15 cellular contexts compared by ENCODE assay signal in the genomic region with DNA sequence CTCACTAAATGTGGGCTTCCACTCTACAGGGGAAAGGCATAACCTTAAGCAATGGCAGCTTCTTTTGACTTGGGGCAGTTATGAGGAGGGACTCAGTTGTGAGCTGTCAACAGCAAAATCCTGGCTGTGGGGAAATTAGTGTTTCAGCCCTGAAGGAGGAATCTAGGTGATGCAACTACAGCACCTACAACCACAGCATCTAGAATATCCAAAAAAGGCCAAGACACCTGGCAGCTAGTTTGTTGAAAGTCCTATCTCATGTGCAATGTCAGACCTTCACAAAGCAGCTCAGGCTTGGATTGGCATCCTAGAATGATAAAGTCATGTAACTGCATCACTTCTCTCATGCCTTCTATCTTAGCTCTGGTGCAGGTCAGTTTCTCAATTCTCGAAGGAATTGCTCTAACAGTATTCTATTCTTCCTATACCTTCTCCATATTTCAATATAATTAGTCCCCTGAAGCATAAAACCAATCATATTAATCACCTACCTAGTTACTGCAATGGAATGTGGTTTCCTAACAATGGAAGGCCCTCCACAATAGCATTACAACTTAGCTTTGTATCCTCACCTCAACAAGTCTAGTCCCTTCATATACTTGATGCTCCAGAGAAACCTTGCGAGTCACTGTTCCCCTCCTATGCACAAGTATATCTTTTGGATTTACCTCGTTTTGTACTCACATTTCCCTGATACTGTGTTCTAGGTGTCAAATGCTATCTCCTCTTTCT. TPM values are rescaled to one million over a fixed set of nuclear protein-coding genes. Genes with fewer than 3 reads are reported as not detected.
DNase-seq lines count a peak whose midpoint lies in the region; FAIRE-seq and TF ChIP-seq lines count a peak whose summit lies in the region.
"Had no signal": no experiment of that assay in that cellular context is flagged by ENCODE, and none has a peak within 500 bp of the region (broad histone marks: within the 10 kb centered on the region; RNA-seq: fewer than 3 reads in every experiment).

No MANE protein-coding gene starts in this region.

- FAIRE-seq in bronchial epithelial cell (lab: Jason Lieb, UNC) = no peak
- FAIRE-seq: H1 had no signal

- H3K9me3 ChIP-seq in neutrophil = no peaks in the 10 kb centered on the region
- H3K9me3 ChIP-seq: BLaER1 had no signal

- H3K36me3 ChIP-seq in bronchial epithelial cell (ENCODE audit: control insufficient read depth, insufficient read depth, low read length) (no peaks in the 10 kb centered on the region), neutrophil (no peaks in the 10 kb centered on the region)
- H3K36me3 ChIP-seq: BLaER1 had no signal

- in situ Hi-C loops in KBM-7 (cut with MboI; ENCODE audit: low pct_unique_long_range_greater_than_20kb, low sequenced_read_pairs) = no loop called here

- peak; percentile 43 for DNase-seq in GF-D8 (lab: John Stamatoyannopoulos, UW)
- DNase-seq in HL-60 (ENCODE audit: low read depth in 1 of 2, low spot score in 1 of 2) = peak in 1 of 2 experiments; percentile 24
- peak; percentile 88 for DNase-seq in bronchial epithelial cell (ENCODE audit: low read depth)
- DNase-seq in foreskin melanocyte = no peak
- no peak for DNase-seq in KBM-7
- no peak for DNase-seq in SKM-1 (lab: John Stamatoyannopoulos, UW; ENCODE audit: unreplicated experiment)
- DNase-seq: DMS 273 treated with DMSO at 0.1 percent for 48 hours, Kasumi-1, NCI-H1417, NCI-H1930, NCI-H2171 treated with DMSO at 0.1 percent for 48 hours, NCI-H82 had no signal

- TF ChIP-seq CTCF in HL-60 (IDR thresholded peaks at IDR 0.05; ENCODE audit: insufficient read depth, low read length) = no peak
- no peak for TF ChIP-seq CTCF in bronchial epithelial cell (IDR thresholded peaks at IDR 0.05; ENCODE audit: insufficient read depth, low read length, severe bottlenecking)
- TF ChIP-seq CTCF in neutrophil (IDR thresholded peaks at IDR 0.05) = no peak

- H3K27ac ChIP-seq in HL-60 (replicated peaks) (peak overlapping the region; percentile 54), neutrophil (peak overlapping the region; percentile 97)
- H3K27ac ChIP-seq: BLaER1 had no signal

- H3K4me3 ChIP-seq in HL-60 (replicated peaks; ENCODE audit: insufficient read depth, low read length) (no peak overlapping the region), bronchial epithelial cell (ENCODE audit: low read depth, low read length) (no peak overlapping the region), neutrophil (ENCODE audit: low read depth in 1 of 2, low read length in 1 of 2) (peak overlapping the region; percentile 74 to 79)
- H3K4me3 ChIP-seq: BLaER1 had no signal

- no peaks in the 10 kb centered on the region for H3K27me3 ChIP-seq in HL-60 (ENCODE audit: insufficient read depth, poor library complexity, severe bottlenecking)
- no peaks in the 10 kb centered on the region for H3K27me3 ChIP-seq in bronchial epithelial cell (ENCODE audit: control insufficient read depth, insufficient read depth, low read length)
- H3K27me3 ChIP-seq in neutrophil = no peaks in the 10 kb centered on the region
- H3K27me3 ChIP-seq: BLaER1 had no signal

- H3K4me1 ChIP-seq in neutrophil (ENCODE audit: control insufficient read depth in 1 of 2, insufficient read depth in 1 of 2, low read depth in 1 of 2, low read length in 1 of 2) = peaks cover 71 to 73% of the 10 kb centered on the region in 2 experiments

RNA-seq across cellular contexts. Expression of a gene that starts 5.5 kb away (rescaled TPM):
- total RNA-seq in bronchial epithelial cell = 17.2 and 35.5 TPM in 2 replicates

Comparison
In these comparisons a context has a peak if more than half of its experiments do, and no peak if none do; other contexts are left out.
1. DNase-seq: peak in GF-D8 (single experiment) and bronchial epithelial cell (single experiment); none in foreskin melanocyte (single experiment), KBM-7 (single experiment) and SKM-1 (single experiment).
2. H3K4me3 ChIP-seq: peak in neutrophil (2 of 2); none in HL-60 (single experiment) and bronchial epithelial cell (single experiment).